In genomic region chr3:38627956-38628355, GRCh38 we compare ENCODE assay signal across 9 cellular contexts. TPM values are rescaled to one million over a fixed set of nuclear protein-coding genes. Genes with fewer than 3 reads are reported as not detected.
DNase-seq lines count a peak whose midpoint lies in the region; ATAC-seq, FAIRE-seq and TF ChIP-seq lines count a peak whose summit lies in the region.
"Had no signal": no experiment of that assay in that cellular context is flagged by ENCODE, and none has a peak within 500 bp of the region (broad histone marks: within the 10 kb centered on the region; RNA-seq: fewer than 3 reads in every experiment).

No MANE protein-coding gene starts in this region.

- no peaks in the 10 kb centered on the region for H3K9me3 Mint-ChIP-seq in WTC11

- peaks cover 14% of the 10 kb centered on the region for H3K4me1 Mint-ChIP-seq in WTC11

- peak; percentile 24 to 73 for DNase-seq in NCI-H526 (lab: John Stamatoyannopoulos, UW)
- no peak for DNase-seq in NCI-H526 treated with DMSO at 0.1 percent for 48 hours (lab: John Stamatoyannopoulos, UW)
- DNase-seq in HEK293T (ENCODE audit: extremely low spot score), result peak; percentile 70
- DNase-seq in WTC11 (ENCODE audit: low spot score), result peak; percentile 87
- DNase-seq in keratinocyte (ENCODE audit: low read depth, low spot score), result no peak
- DNase-seq in ureter (ENCODE audit: low spot score), result no peak

- no peaks in the 10 kb centered on the region; the same call in 1 of the 2 replicates for H3K27me3 Mint-ChIP-seq in WTC11 (ENCODE audit: low read depth)

- H3K4me2 ChIP-seq in keratinocyte (ENCODE audit: control insufficient read depth, extremely low read depth, insufficient read depth, low read depth, low read length), result no peak overlapping the region

- H3K4me3 ChIP-seq in keratinocyte (ENCODE audit: control insufficient read depth in 2 of 3, extremely low read depth in 1 of 3, insufficient read depth in 2 of 3, low read depth in 1 of 3, low read length in 3 of 3), result no peak overlapping the region

- H3K27ac Mint-ChIP-seq in WTC11, result no peak overlapping the region

- ATAC-seq in WTC11, result peak; percentile 86
- no peak for ATAC-seq in HG03159 (IDR thresholded peaks at IDR 0.05; ENCODE audit: unreplicated experiment)
- no peak for ATAC-seq in HG02763 (IDR thresholded peaks at IDR 0.05; ENCODE audit: unreplicated experiment)

- H3K9me1 ChIP-seq in keratinocyte (ENCODE audit: control insufficient read depth, extremely low read depth, insufficient read depth, low read length), result no peaks in the 10 kb centered on the region

- CTCF ChIA-PET in HEK293T (lab: Yijun Ruan, JAX) (interaction anchor here (1.1 kb wide), 1 partner anchor 8 kb away, joined by 3 read pairs; no protein-coding TSS in a partner anchor), WTC11 (lab: Charles Lee) (interaction anchor here (0.6 to 5.9 kb wide), 20 partner anchors 9 to 372 kb away, joined by 3 to 38 read pairs (median 5); partner anchors contain the start of gene SCN5A)

- peak; percentile 51 for TF ChIP-seq CTCF in WTC11 (IDR thresholded peaks at IDR 0.05)
- peak; percentile 42 to 70 (median 59) for TF ChIP-seq CTCF in keratinocyte (optimal IDR thresholded peaks at IDR 0.05 in 1 of 3, IDR thresholded peaks at IDR 0.05 in 1 of 3, conservative IDR thresholded peaks at IDR 0.05 in 1 of 3; ENCODE audit: extremely low read depth in 1 of 3, insufficient read depth in 2 of 3, low read length in 3 of 3)

- H3K36me3 ChIP-seq in keratinocyte (ENCODE audit: control insufficient read depth in 2 of 2, extremely low read depth in 1 of 2, insufficient read depth in 2 of 2, low read length in 2 of 2), result no peaks in the 10 kb centered on the region

- POLR2A ChIA-PET in HEK293T (lab: Yijun Ruan, JAX) (no interaction called here), WTC11 (lab: Charles Lee) (interaction anchor here (1.2 kb wide), 1 partner anchor 9 kb away, joined by 5 read pairs; no protein-coding TSS in a partner anchor)

- no peak overlapping the region for H3K4me3 Mint-ChIP-seq in WTC11

- H2AFZ ChIP-seq in keratinocyte (ENCODE audit: control insufficient read depth, low read length), result no peak overlapping the region

- no peaks in the 10 kb centered on the region for H4K20me1 ChIP-seq in keratinocyte (ENCODE audit: control insufficient read depth, extremely low read depth, insufficient read depth, low read length)

- peaks cover 3% of the 10 kb centered on the region for H3K27me3 ChIP-seq in keratinocyte (ENCODE audit: control insufficient read depth, extremely low read depth, insufficient read depth, low read length)

- H3K27ac ChIP-seq in keratinocyte (ENCODE audit: control insufficient read depth, insufficient read depth, low read length), result no peak overlapping the region
- H3K27ac ChIP-seq: C4-2B had no signal

- dilution Hi-C loops in keratinocyte (cut with MboI; ENCODE audit: extremely low pct_ligation_motif_present, low sequenced_read_pairs), result no loop called here

- no peaks in the 10 kb centered on the region for H3K79me2 ChIP-seq in keratinocyte (ENCODE audit: control insufficient read depth, insufficient read depth, low read length)

- no peaks in the 10 kb centered on the region for H3K9me3 ChIP-seq in keratinocyte (ENCODE audit: control insufficient read depth, low read depth, low read length)

- H3K36me3 Mint-ChIP-seq in WTC11, result no peaks in the 10 kb centered on the region; the same call in 1 of the 2 replicates

- H3K4me1 ChIP-seq in keratinocyte (ENCODE audit: control insufficient read depth, extremely low read depth, insufficient read depth, low read length), result no peaks in the 10 kb centered on the region

- FAIRE-seq in keratinocyte (lab: Jason Lieb, UNC), result no peak

- no peak overlapping the region for H3K9ac ChIP-seq in keratinocyte (ENCODE audit: control insufficient read depth, extremely low read depth, insufficient read depth, low read length)

TF ChIP-seq in HEK293T, 16 proteins besides CTCF, POLR2A, EP300 and RAD21:
- TF ChIP-seq SUZ12 (IDR thresholded peaks at IDR 0.05) (no peak), HDGF (IDR thresholded peaks at IDR 0.05; ENCODE audit: borderline replicate concordance) (peak; percentile 47; the same call in 1 of the 2 replicates)

TF ChIP-seq in WTC11, 78 proteins besides CTCF, POLR2A, EP300 and RAD21:
- TF ChIP-seq ZBTB21 (CRISPR knock-in tag; IDR thresholded peaks at IDR 0.05; ENCODE audit: borderline replicate concordance) (no peak), USF1 (CRISPR knock-in tag; IDR thresholded peaks at IDR 0.05) (no peak), ZNF232 (CRISPR knock-in tag; IDR thresholded peaks at IDR 0.05) (no peak), NR2C2 (CRISPR knock-in tag; IDR thresholded peaks at IDR 0.05) (no peak), FOXP4 (CRISPR knock-in tag; IDR thresholded peaks at IDR 0.05) (no peak), ZMAT4 (CRISPR knock-in tag; IDR thresholded peaks at IDR 0.05) (no peak), ATF1 (CRISPR knock-in tag; IDR thresholded peaks at IDR 0.05) (no peak)

RNA-seq across cellular contexts. Expression of gene SCN5A, which starts 21.5 kb away (rescaled TPM):
- total RNA-seq in WTC11 (2021) (10.0 to 13.6 TPM (median 11.8 TPM) in 3 replicates), ureter (3.5 TPM)
- polyA plus RNA-seq in keratinocyte, result 0.06 to 0.26 TPM (median 0.24 TPM) in 3 replicates
- polyA plus RNA-seq in keratinocyte (2011; ENCODE audit: low read depth), result not detected
- polyA plus RNA-seq in keratinocyte (2011; cell fraction: cytosol; rRNA removed), result 0.18 TPM in 2 replicates
- 0.06 and 0.45 TPM in 2 replicates for polyA plus RNA-seq in keratinocyte (2011; cell fraction: nucleus; rRNA removed)
- 0.04 and 0.06 TPM in 2 replicates for polyA plus RNA-seq in keratinocyte (2012; ENCODE audit: low replicate concordance)
- polyA minus RNA-seq in keratinocyte, result 0.30 to 0.32 TPM in 2 of 3 replicates, not detected in the other
- polyA minus RNA-seq in keratinocyte (2011; cell fraction: cytosol; rRNA and poly(A)+ RNA removed), result not detected
- 0.54 TPM in 1 of 2 replicates, not detected in the other for polyA minus RNA-seq in keratinocyte (2011; cell fraction: nucleus; rRNA and poly(A)+ RNA removed)

Comparison
In these comparisons a context has a peak if more than half of its experiments do, and no peak if none do; other contexts are left out.
1. DNase-seq: peak in NCI-H526 (2 of 2), HEK293T (single experiment) and WTC11 (single experiment); none in NCI-H526 treated with DMSO at 0.1 percent for 48 hours (single experiment), keratinocyte (single experiment) and ureter (single experiment).